In the genomic region with DNA sequence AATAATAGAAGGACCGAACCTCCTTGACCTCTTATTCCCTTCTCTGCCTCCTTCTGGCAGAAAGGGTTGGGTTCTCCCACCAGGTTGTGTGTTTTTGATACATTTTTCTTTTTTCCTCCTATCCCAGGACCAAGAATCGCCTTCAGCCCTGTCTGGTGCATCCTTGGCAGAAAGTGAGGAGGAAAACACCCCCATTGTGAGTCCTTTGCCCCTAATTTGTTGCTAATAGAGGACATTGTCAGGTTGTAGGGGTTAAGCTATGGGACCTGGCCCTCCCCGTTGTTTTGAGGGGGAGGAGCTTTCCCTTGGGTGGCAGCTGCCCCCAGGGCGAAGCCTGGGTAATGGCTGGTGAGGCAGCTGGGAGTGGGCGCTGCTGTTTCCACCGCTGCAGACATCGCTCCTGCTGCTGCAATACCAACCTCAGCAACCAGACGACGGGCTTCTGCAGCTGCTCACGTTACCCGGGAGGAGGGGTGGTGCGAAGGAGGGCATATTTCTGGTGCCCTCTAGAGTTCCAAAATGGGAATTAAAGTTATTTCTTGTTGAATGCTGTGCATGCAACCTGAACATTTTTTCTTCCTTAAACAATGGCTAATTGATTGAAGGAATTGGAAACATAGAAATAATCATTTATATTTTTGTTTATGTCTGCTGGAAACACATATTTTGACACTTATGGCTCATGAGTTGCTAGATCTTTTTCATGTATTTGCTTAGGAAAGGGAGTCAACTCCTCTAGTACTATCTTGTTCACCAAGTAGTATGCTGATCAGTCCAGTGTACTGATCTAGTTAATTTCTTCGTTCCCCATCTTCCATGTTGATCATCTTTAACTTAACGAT, we compare ENCODE assay signal across 8 cellular contexts. TPM values are rescaled to one million over a fixed set of nuclear protein-coding genes. Genes with fewer than 3 reads are reported as not detected.
DNase-seq lines count a peak whose midpoint lies in the region; ATAC-seq and TF ChIP-seq lines count a peak whose summit lies in the region.

No MANE protein-coding gene starts in this region.

- ATAC-seq in HG03469 (IDR thresholded peaks at IDR 0.05; ENCODE audit: unreplicated experiment) (peak; percentile 32), left lung (peak; percentile 64)

- peaks cover 0 to 9% (median 0%) of the 10 kb centered on the region in 11 experiments; a peak in 3 of 22 replicates for H3K9me3 ChIP-seq in BLaER1 treated with 17β-estradiol and CSF1 and Interleukin-3, amounts not matched to agents 10 nM and 100 nM (replicated peaks in 1 of 11)
- no peaks in the 10 kb centered on the region for H3K9me3 ChIP-seq in left lung

- H3K36me3 ChIP-seq in BLaER1 treated with 17β-estradiol and CSF1 and Interleukin-3, amounts not matched to agents 10 nM and 100 nM: peaks cover 22 to 47% (median 37%) of the 10 kb centered on the region in 11 experiments; a peak in 20 of 22 replicates
- H3K36me3 ChIP-seq in left lung: peaks cover 0 to 8% of the 10 kb centered on the region in 2 donors

- H3K4me3 Mint-ChIP-seq in activated CD4-positive, alpha-beta T cell treated with anti-CD3 and anti-CD28 coated beads, Interleukin-2, amount 10 ng/mL, durations not matched to agents 24 days and 14 days: peak overlapping the region; percentile 97

- peak; percentile 74 to 87 for TF ChIP-seq CTCF in left lung (IDR thresholded peaks at IDR 0.05)

- H3K9ac ChIP-seq in BLaER1 treated with 17β-estradiol and CSF1 and Interleukin-3, amounts not matched to agents 10 nM and 100 nM: peak overlapping the region; percentile 96 to 100 (median 99)

- no peaks in the 10 kb centered on the region for H3K9me3 Mint-ChIP-seq in activated CD4-positive, alpha-beta T cell treated with anti-CD3 and anti-CD28 coated beads, Interleukin-2, amount 10 ng/mL, durations not matched to agents 24 days and 14 days

- peak overlapping the region; percentile 97 for H3K27ac Mint-ChIP-seq in activated CD4-positive, alpha-beta T cell treated with anti-CD3 and anti-CD28 coated beads, Interleukin-2, amount 10 ng/mL, durations not matched to agents 24 days and 14 days

- peaks cover 25 to 51% (median 48%) of the 10 kb centered on the region in 11 experiments; a peak in 21 of 22 replicates for H4K20me1 ChIP-seq in BLaER1 treated with 17β-estradiol and CSF1 and Interleukin-3, amounts not matched to agents 10 nM and 100 nM

- intact Hi-C loops in activated CD4-positive, alpha-beta T cell treated with anti-CD3 and anti-CD28 coated beads, Interleukin-2, amount 10 ng/mL, durations not matched to agents 24 days and 14 days (cut with micrococcal nuclease): loop anchor here (1.0 to 5.0 kb wide), 5 partner anchors 47 to 457 kb away; partner anchors contain the start of gene PSPC1
- intact Hi-C loops in left lung (cut with DNase I): no loop called here

- no peaks in the 10 kb centered on the region; a peak in 1 of 22 replicates for H3K27me3 ChIP-seq in BLaER1 treated with 17β-estradiol and CSF1 and Interleukin-3, amounts not matched to agents 10 nM and 100 nM
- H3K27me3 ChIP-seq in left lung: no peaks in the 10 kb centered on the region

- H3K4me3 ChIP-seq in BLaER1 treated with 17β-estradiol and CSF1 and Interleukin-3, amounts not matched to agents 10 nM and 100 nM: peak overlapping the region; percentile 77 to 96 (median 89)
- H3K4me3 ChIP-seq in left lung: peak overlapping the region; percentile 81 to 89

- H3K4me1 Mint-ChIP-seq in activated CD4-positive, alpha-beta T cell treated with anti-CD3 and anti-CD28 coated beads, Interleukin-2, amount 10 ng/mL, durations not matched to agents 24 days and 14 days: peaks cover 25% of the 10 kb centered on the region

- H3K27me3 Mint-ChIP-seq in activated CD4-positive, alpha-beta T cell treated with anti-CD3 and anti-CD28 coated beads, Interleukin-2, amount 10 ng/mL, durations not matched to agents 24 days and 14 days: peaks cover 7% of the 10 kb centered on the region

- peaks cover 22% of the 10 kb centered on the region for H3K36me3 Mint-ChIP-seq in activated CD4-positive, alpha-beta T cell treated with anti-CD3 and anti-CD28 coated beads, Interleukin-2, amount 10 ng/mL, durations not matched to agents 24 days and 14 days (ENCODE audit: low read depth)

- peak overlapping the region; percentile 85 to 98 (median 93) for H3K4me2 ChIP-seq in BLaER1 treated with 17β-estradiol and CSF1 and Interleukin-3, amounts not matched to agents 10 nM and 100 nM

- peaks cover 26 to 47% (median 36%) of the 10 kb centered on the region in 10 experiments for H3K4me1 ChIP-seq in BLaER1 treated with 17β-estradiol and CSF1 and Interleukin-3, amounts not matched to agents 10 nM and 100 nM
- peaks cover 20 to 50% of the 10 kb centered on the region in 2 donors for H3K4me1 ChIP-seq in left lung

- H3K27ac ChIP-seq in BLaER1 treated with 17β-estradiol and CSF1 and Interleukin-3, amounts not matched to agents 10 nM and 100 nM: peak overlapping the region; percentile 94 to 99 (median 98)
- peak overlapping the region; percentile 97 to 99 for H3K27ac ChIP-seq in left lung

- DNase-seq in GM19240 (ENCODE audit: insufficient read length, low spot score) (peak; percentile 59), NCI-H524 treated with DMSO at 0.1 percent for 48 hours (lab: John Stamatoyannopoulos, UW) (peak; percentile 95), dedifferentiated amniotic fluid mesenchymal stem cell (ENCODE audit: extremely low spot score) (peak; percentile 96), left lung (peak; percentile 91 to 92)
- peak; percentile 94 for DNase-seq in activated CD4-positive, alpha-beta T cell treated with anti-CD3 and anti-CD28 coated beads, Interleukin-2, amount 10 ng/mL, durations not matched to agents 24 days and 14 days
- DNase-seq in stimulated activated CD4-positive, alpha-beta T cell treated with anti-CD3 and anti-CD28 coated beads, Interleukin-2, amount 100 ng/mL, for 48 hours: peak; percentile 68 to 71

RNA-seq across cellular contexts. Expression of gene ZMYM2, which starts 1.5 kb away (rescaled TPM):
- 62.4 and 67.0 TPM in 2 replicates for total RNA-seq in activated CD4-positive, alpha-beta T cell treated with anti-CD3 and anti-CD28 coated beads, Interleukin-2, amount 10 ng/mL, durations not matched to agents 24 days and 14 days
- total RNA-seq in left lung: 10 to 100 TPM; 64.8 to 67.8 TPM

Comparison
In these comparisons a context has a peak if more than half of its experiments do, and no peak if none do; other contexts are left out.
1. Peak in every context shown above with its lines: DNase-seq, ATAC-seq, H3K4me3 ChIP-seq and H3K27ac ChIP-seq.